In genomic region chr6:217048-217659, GRCh38 we compare ENCODE assay signal across 8 cellular contexts.
DNase-seq lines count a peak whose midpoint lies in the region; TF ChIP-seq lines count a peak whose summit lies in the region.

No MANE protein-coding gene starts in this region.

- TF ChIP-seq CTCF in WERI-Rb-1 (IDR thresholded peaks at IDR 0.05; ENCODE audit: low read depth, low read length) (peak; percentile 92), testis (IDR thresholded peaks at IDR 0.05) (peak in 2 of 3 experiments; percentile 25 to 35)

- H3K27ac ChIP-seq in WERI-Rb-1 (no peak overlapping the region), testis (no peak overlapping the region)

- TF ChIP-seq POLR2A in testis (IDR thresholded peaks at IDR 0.05): no peak

- DNase-seq in activated CD8-positive, alpha-beta memory T cell treated with anti-CD3 and anti-CD28 coated beads, Interleukin-2, amount 50 U/mL, for 4 hours: peak; percentile 43
- DNase-seq in activated CD8-positive, alpha-beta memory T cell treated with anti-CD3 and anti-CD28 coated beads for 24 hours: no peak
- peak; percentile 64 for DNase-seq in WERI-Rb-1
- DNase-seq in germinal center (ENCODE audit: low spot score): peak; percentile 69
- DNase-seq in testis: peak; percentile 24
- DNase-seq in medulla oblongata (ENCODE audit: extremely low spot score): no peak
- DNase-seq in NCI-H128 (lab: John Stamatoyannopoulos, UW; ENCODE audit: unreplicated experiment): no peak
- DNase-seq in inferior parietal cortex (ENCODE audit: extremely low spot score): no peak

- H3K9me3 ChIP-seq in WERI-Rb-1 (ENCODE audit: severe bottlenecking): peaks cover 14% of the 10 kb centered on the region
- H3K9me3 ChIP-seq in testis: no peaks in the 10 kb centered on the region

- H3K4me1 ChIP-seq in testis: no peaks in the 10 kb centered on the region

- WGBS in testis, 2 donors: 82 to 88% methylated on average over 12 of the region's 12 CpGs

- H3K27me3 ChIP-seq in WERI-Rb-1 (ENCODE audit: insufficient read depth, low read depth, severe bottlenecking) (no peaks in the 10 kb centered on the region), testis (no peaks in the 10 kb centered on the region)

- H3K36me3 ChIP-seq in WERI-Rb-1 (no peaks in the 10 kb centered on the region), testis (ENCODE audit: low read depth, missing control alignments) (no peaks in the 10 kb centered on the region)

- intact Hi-C loops in testis (cut with DNase I; ENCODE audit: low total_unique reads): no loop called here

- H3K4me3 ChIP-seq in WERI-Rb-1 (ENCODE audit: low read depth, low read length): no peak overlapping the region
- no peak overlapping the region for H3K4me3 ChIP-seq in testis

Comparison
In these comparisons a context has a peak if more than half of its experiments do, and no peak if none do; other contexts are left out.
1. DNase-seq: peak in activated CD8-positive, alpha-beta memory T cell treated with anti-CD3 and anti-CD28 coated beads, Interleukin-2, amount 50 U/mL, for 4 hours (single experiment), WERI-Rb-1 (single experiment), germinal center (single experiment) and testis (single experiment); none in activated CD8-positive, alpha-beta memory T cell treated with anti-CD3 and anti-CD28 coated beads for 24 hours (single experiment), medulla oblongata (single experiment), NCI-H128 (single experiment) and inferior parietal cortex (single experiment).